32 cellular contexts compared by ENCODE assay signal in the genomic region with DNA sequence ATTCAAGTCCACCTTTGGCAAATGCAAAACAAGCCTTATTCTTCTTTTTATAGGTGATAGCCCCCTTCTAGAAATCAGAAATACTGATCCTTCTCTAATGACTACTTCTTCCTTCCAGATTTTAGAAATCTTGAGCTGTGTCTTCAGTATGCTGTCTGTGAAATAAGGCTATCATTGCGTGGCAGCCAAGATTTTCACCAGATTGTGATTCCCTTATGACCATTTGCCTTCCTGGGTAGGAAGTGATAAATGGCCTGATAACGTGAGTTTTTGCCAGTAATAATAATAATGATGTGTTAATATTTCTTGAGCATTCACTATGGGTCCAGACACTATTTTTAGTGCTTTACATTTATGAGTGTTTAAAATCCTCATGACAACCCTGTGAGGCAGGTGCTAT.
"Had no signal": no experiment of that assay in that cellular context is flagged by ENCODE, and none has a peak within 500 bp of the region (broad histone marks: within the 10 kb centered on the region; RNA-seq: fewer than 3 reads in every experiment).

No MANE protein-coding gene starts in this region.

- DNase-seq: activated CD4-positive, alpha-beta T cell treated with anti-CD3 and anti-CD28 coated beads for 1 hour; activated CD4-positive, alpha-beta T cell treated with anti-CD3 and anti-CD28 coated beads for 4 hours; activated CD4-positive, alpha-beta T cell treated with anti-CD3 and anti-CD28 coated beads, Interleukin-2, amount 10 ng/mL, durations not matched to agents 7 days and 5 days; activated CD4-positive, alpha-beta T cell treated with anti-CD3 and anti-CD28 coated beads, Interleukin-2, amount 50 U/mL, for 4 hours; activated CD8-positive, alpha-beta memory T cell treated with anti-CD3 and anti-CD28 coated beads for 24 hours; activated CD8-positive, alpha-beta T cell treated with anti-CD3 and anti-CD28 coated beads for 36 hours; activated effector memory CD4-positive, alpha-beta T cell treated with Interleukin-2 at 50 U/mL for 16 hours; activated gamma-delta T cell treated with Interleukin-2 at 50 U/mL for 16 hours; activated naive CD4-positive, alpha-beta T cell treated with anti-CD3 and anti-CD28 coated beads for 36 hours; activated naive CD8-positive, alpha-beta T cell treated with anti-CD3 and anti-CD28 coated beads, Interleukin-2, amount 10 ng/mL, durations not matched to agents 7 days and 5 days; activated T-cell treated with anti-CD3 and anti-CD28 coated beads, Interleukin-2, amount 50 U/mL, for 4 hours; central memory CD4-positive, alpha-beta T cell; cerebellar nuclear complex; colonic mucosa; dorsolateral prefrontal cortex; effector CD4-positive, alpha-beta T cell; effector memory CD8-positive, alpha-beta T cell; foreskin fibroblast; head of caudate nucleus; hippocampal formation; T-helper 1 cell; T-helper 17 cell; T1000 had no signal

- H3K4me3 ChIP-seq: ascending aorta, breast epithelium, cardiac muscle cell, colonic mucosa had no signal

- H3K9me3 ChIP-seq: ascending aorta, breast epithelium, colonic mucosa had no signal

- ATAC-seq: activated CD8-positive, alpha-beta T cell treated with anti-CD3 and anti-CD28 coated beads for 36 hours; activated naive CD4-positive, alpha-beta T cell treated with anti-CD3 and anti-CD28 coated beads, Interleukin-2, amount 50 U/mL, for 72 hours; activated T-cell treated with anti-CD3 and anti-CD28 coated beads, Interleukin-2, amount 50 U/mL, for 4 hours; activated T-helper 17 cell treated with anti-CD3 and anti-CD28 coated beads, Interleukin-2, amount 50 U/mL, for 72 hours; effector memory CD8-positive, alpha-beta T cell; esophagus mucosa; T-helper 17 cell; WTC11 had no signal

- H3K27me3 ChIP-seq: ascending aorta, breast epithelium, cardiac muscle cell, colonic mucosa, dorsolateral prefrontal cortex had no signal

- H3K27ac ChIP-seq: ascending aorta, breast epithelium, cardiac muscle cell, colonic mucosa, dorsolateral prefrontal cortex, epithelial cell of prostate, VCaP had no signal

- H3K36me3 ChIP-seq: breast epithelium, cardiac muscle cell, colonic mucosa had no signal
